ENCODE assay signal across 28 cellular contexts in genomic region chr7:152543801-152544200, GRCh38.
DNase-seq lines count a peak whose midpoint lies in the region; FAIRE-seq and TF ChIP-seq lines count a peak whose summit lies in the region.
"Had no signal": no experiment of that assay in that cellular context is flagged by ENCODE, and none has a peak within 500 bp of the region (broad histone marks: within the 10 kb centered on the region; RNA-seq: fewer than 3 reads in every experiment).

No MANE protein-coding gene starts in this region.

- H3K9ac ChIP-seq in SK-N-MC (ENCODE audit: insufficient read length), result no peak overlapping the region
- no peak overlapping the region for H3K9ac ChIP-seq in smooth muscle cell (ENCODE audit: low read depth)
- H3K9ac ChIP-seq in kidney (ENCODE audit: low read length in 2 of 2), result no peak overlapping the region

- H3K9me3 ChIP-seq in SK-N-MC (ENCODE audit: low read depth, low read length), result no peaks in the 10 kb centered on the region
- no peaks in the 10 kb centered on the region for H3K9me3 ChIP-seq in smooth muscle cell (replicated peaks; ENCODE audit: low read depth)
- H3K9me3 ChIP-seq in kidney (ENCODE audit: control insufficient read depth in 1 of 2, low read length in 2 of 2), result no peaks in the 10 kb centered on the region
- H3K9me3 ChIP-seq: colonic mucosa, heart left ventricle, pancreas, upper lobe of left lung had no signal

- peak overlapping the region; percentile 55 for H3K27ac ChIP-seq in SK-N-MC
- H3K27ac ChIP-seq in smooth muscle cell (ENCODE audit: low read depth), result no peak overlapping the region
- no peak overlapping the region for H3K27ac ChIP-seq in kidney (ENCODE audit: low read depth in 2 of 2, low read length in 2 of 2)
- H3K27ac ChIP-seq: cardiac muscle cell, colonic mucosa, heart left ventricle, pancreas, upper lobe of left lung had no signal

- no peaks in the 10 kb centered on the region for H3K36me3 ChIP-seq in H7 (replicated peaks; ENCODE audit: control insufficient read depth, insufficient read depth, low read length)
- no peaks in the 10 kb centered on the region for H3K36me3 ChIP-seq in SK-N-MC (ENCODE audit: insufficient read depth, low read length)
- no peaks in the 10 kb centered on the region for H3K36me3 ChIP-seq in smooth muscle cell (ENCODE audit: low read depth)
- no peaks in the 10 kb centered on the region for H3K36me3 ChIP-seq in kidney (ENCODE audit: control insufficient read depth in 1 of 2, insufficient read depth in 2 of 2, low read length in 2 of 2)
- H3K36me3 ChIP-seq: cardiac muscle cell, colonic mucosa, heart left ventricle, pancreas, upper lobe of left lung had no signal

- peak overlapping the region; percentile 43 for H3K4me2 ChIP-seq in smooth muscle cell

- no peaks in the 10 kb centered on the region for H3K79me2 ChIP-seq in smooth muscle cell (ENCODE audit: low read depth)

- peak overlapping the region; percentile 82 for H2AFZ ChIP-seq in smooth muscle cell (ENCODE audit: low read depth)

- FAIRE-seq in kidney (lab: Jason Lieb, UNC), result no peak
- FAIRE-seq: astrocyte, G401.6, pancreas, TTC549 had no signal

- intact Hi-C loops in kidney (cut with DNase I), result no loop called here

- H3K36me3 Mint-ChIP-seq in glutamatergic neuron (ENCODE audit: unreplicated experiment), result no peaks in the 10 kb centered on the region
- H3K36me3 Mint-ChIP-seq: activated CD8-positive, alpha-beta memory T cell treated with anti-CD3 and anti-CD28 coated beads, Interleukin-2, amount 10 ng/mL, durations not matched to agents 7 days and 5 days; activated naive CD8-positive, alpha-beta T cell treated with anti-CD3 and anti-CD28 coated beads, Interleukin-2, amount 10 ng/mL, durations not matched to agents 7 days and 5 days; memory B cell; stimulated activated memory B cell treated with anti-CD40 and anti-IgM and Interleukin-4, amounts not matched to agents 10 μg/mL and 1 μg/mL and 100 μg/mL, for 72 hours had no signal

- 27% methylated on average over 5 of the region's 5 CpGs for WGBS in smooth muscle cell (ENCODE audit: low lambda C conversion rate)

- H3K27ac Mint-ChIP-seq in glutamatergic neuron (ENCODE audit: unreplicated experiment), result no peak overlapping the region
- H3K27ac Mint-ChIP-seq: activated CD8-positive, alpha-beta memory T cell treated with anti-CD3 and anti-CD28 coated beads, Interleukin-2, amount 10 ng/mL, durations not matched to agents 7 days and 5 days; activated naive CD8-positive, alpha-beta T cell treated with anti-CD3 and anti-CD28 coated beads, Interleukin-2, amount 10 ng/mL, durations not matched to agents 7 days and 5 days; memory B cell; stimulated activated memory B cell treated with anti-CD40 and anti-IgM and Interleukin-4, amounts not matched to agents 10 μg/mL and 1 μg/mL and 100 μg/mL, for 72 hours had no signal

- no peaks in the 10 kb centered on the region for H3F3A ChIP-seq in smooth muscle cell (ENCODE audit: low read depth)

- peak; percentile 68 for DNase-seq in H7
- peak; percentile 78 for DNase-seq in SK-N-MC (ENCODE audit: low read depth, low spot score)
- no peak for DNase-seq in glutamatergic neuron
- no peak for DNase-seq in smooth muscle cell (lab: John Stamatoyannopoulos, UW; ENCODE audit: unreplicated experiment)
- no peak for DNase-seq in kidney
- no peak for DNase-seq in NCI-H2029 (lab: John Stamatoyannopoulos, UW)
- no peak for DNase-seq in kidney glomerular epithelial cell (lab: John Stamatoyannopoulos, UW)
- DNase-seq: activated CD4-positive, alpha-beta T cell treated with anti-CD3 and anti-CD28 coated beads, Interleukin-2, amount 50 U/mL, for 4 hours; activated CD8-positive, alpha-beta memory T cell treated with anti-CD3 and anti-CD28 coated beads, Interleukin-2, amount 10 ng/mL, durations not matched to agents 7 days and 5 days; activated gamma-delta T cell treated with Interleukin-2 at 50 U/mL for 16 hours; activated naive CD8-positive, alpha-beta T cell treated with anti-CD3 and anti-CD28 coated beads, Interleukin-2, amount 10 ng/mL, durations not matched to agents 7 days and 5 days; activated T-cell treated with anti-CD3 and anti-CD28 coated beads, Interleukin-2, amount 50 U/mL, for 4 hours; C1 segment of cervical spinal cord; colonic mucosa; effector memory CD4-positive, alpha-beta T cell; foreskin fibroblast; heart left ventricle; NCI-H446 treated with DMSO at 0.1 percent for 48 hours; NCI-H82; RPMI8226; upper lobe of left lung had no signal

- no peaks in the 10 kb centered on the region for H3K4me1 ChIP-seq in smooth muscle cell (ENCODE audit: low read depth)
- H3K4me1 ChIP-seq in kidney (ENCODE audit: control insufficient read depth in 1 of 2, insufficient read depth in 1 of 2, low read depth in 1 of 2, low read length in 2 of 2), result no peaks in the 10 kb centered on the region
- H3K4me1 ChIP-seq: colonic mucosa, heart left ventricle, pancreas, upper lobe of left lung had no signal

- H3K27me3 ChIP-seq in H7 (ENCODE audit: control insufficient read depth, insufficient read depth, low read length) (no peaks in the 10 kb centered on the region), smooth muscle cell (ENCODE audit: low read depth) (no peaks in the 10 kb centered on the region)
- H3K27me3 ChIP-seq: cardiac muscle cell, colonic mucosa, heart left ventricle, pancreas, upper lobe of left lung had no signal

- H3K4me1 Mint-ChIP-seq in glutamatergic neuron (ENCODE audit: low read depth, unreplicated experiment), result peaks cover 7% of the 10 kb centered on the region
- H3K4me1 Mint-ChIP-seq: activated CD8-positive, alpha-beta memory T cell treated with anti-CD3 and anti-CD28 coated beads, Interleukin-2, amount 10 ng/mL, durations not matched to agents 7 days and 5 days; activated naive CD8-positive, alpha-beta T cell treated with anti-CD3 and anti-CD28 coated beads, Interleukin-2, amount 10 ng/mL, durations not matched to agents 7 days and 5 days; memory B cell; stimulated activated memory B cell treated with anti-CD40 and anti-IgM and Interleukin-4, amounts not matched to agents 10 μg/mL and 1 μg/mL and 100 μg/mL, for 72 hours had no signal

- peaks cover 3% of the 10 kb centered on the region for H3K9me3 Mint-ChIP-seq in glutamatergic neuron (ENCODE audit: unreplicated experiment)
- H3K9me3 Mint-ChIP-seq: activated naive CD8-positive, alpha-beta T cell treated with anti-CD3 and anti-CD28 coated beads, Interleukin-2, amount 10 ng/mL, durations not matched to agents 7 days and 5 days; activated T-cell treated with anti-CD3 and anti-CD28 coated beads, Interleukin-2, amount 50 U/mL, for 4 hours; memory B cell; stimulated activated memory B cell treated with anti-CD40 and anti-IgM and Interleukin-4, amounts not matched to agents 10 μg/mL and 1 μg/mL and 100 μg/mL, for 72 hours had no signal

- H3K27me3 Mint-ChIP-seq in glutamatergic neuron (ENCODE audit: unreplicated experiment), result peaks cover 2% of the 10 kb centered on the region
- H3K27me3 Mint-ChIP-seq: activated CD8-positive, alpha-beta memory T cell treated with anti-CD3 and anti-CD28 coated beads, Interleukin-2, amount 10 ng/mL, durations not matched to agents 7 days and 5 days; activated naive CD8-positive, alpha-beta T cell treated with anti-CD3 and anti-CD28 coated beads, Interleukin-2, amount 10 ng/mL, durations not matched to agents 7 days and 5 days had no signal

- H3K4me3 ChIP-seq in H7 (ENCODE audit: insufficient read depth, low read depth, low read length), result no peak overlapping the region
- H3K4me3 ChIP-seq in SK-N-MC, result peak overlapping the region; percentile 19
- H3K4me3 ChIP-seq in smooth muscle cell, result no peak overlapping the region
- no peak overlapping the region for H3K4me3 ChIP-seq in kidney (ENCODE audit: low read length in 2 of 2)
- H3K4me3 ChIP-seq: cardiac muscle cell, colonic mucosa, heart left ventricle, pancreas, upper lobe of left lung had no signal

- TF ChIP-seq CTCF in glutamatergic neuron (IDR thresholded peaks at IDR 0.05; ENCODE audit: partially characterized antibody, unreplicated experiment), result no peak
- no peak for TF ChIP-seq CTCF in smooth muscle cell (IDR thresholded peaks at IDR 0.05; ENCODE audit: borderline replicate concordance, insufficient read depth, poor library complexity, severe bottlenecking)
- no peak for TF ChIP-seq CTCF in kidney (IDR thresholded peaks at IDR 0.05; ENCODE audit: borderline replicate concordance, extremely low read depth, insufficient read depth)

- no peaks in the 10 kb centered on the region for H4K20me1 ChIP-seq in smooth muscle cell (ENCODE audit: low read depth)

- peak overlapping the region; percentile 63 for H3K4me3 Mint-ChIP-seq in glutamatergic neuron (ENCODE audit: unreplicated experiment)
- H3K4me3 Mint-ChIP-seq: activated CD8-positive, alpha-beta memory T cell treated with anti-CD3 and anti-CD28 coated beads, Interleukin-2, amount 10 ng/mL, durations not matched to agents 7 days and 5 days; activated naive CD8-positive, alpha-beta T cell treated with anti-CD3 and anti-CD28 coated beads, Interleukin-2, amount 10 ng/mL, durations not matched to agents 7 days and 5 days; activated T-cell treated with anti-CD3 and anti-CD28 coated beads, Interleukin-2, amount 50 U/mL, for 4 hours; memory B cell; stimulated activated memory B cell treated with anti-CD40 and anti-IgM and Interleukin-4, amounts not matched to agents 10 μg/mL and 1 μg/mL and 100 μg/mL, for 72 hours had no signal

Comparison
In these comparisons a context has a peak if more than half of its experiments do, and no peak if none do; other contexts are left out.
1. DNase-seq: peak in H7 (single experiment) and SK-N-MC (single experiment); none in glutamatergic neuron (single experiment), smooth muscle cell (single experiment), kidney (single experiment), NCI-H2029 (single experiment) and kidney glomerular epithelial cell (single experiment).